In genomic region chr1:27572019-27572678, GRCh38 we compare ENCODE assay signal across 8 cellular contexts. TPM values are rescaled to one million over a fixed set of nuclear protein-coding genes. Genes with fewer than 3 reads are reported as not detected.
A peak's percentile ranks its signal among the peaks of the same experiment; 100 is the strongest.
DNase-seq lines count a peak whose midpoint lies in the region; ATAC-seq and TF ChIP-seq lines count a peak whose summit lies in the region.

No MANE protein-coding gene starts in this region.

- H3K79me2 ChIP-seq in mesendoderm (ENCODE audit: control insufficient read depth, insufficient read depth, low read length) = peaks cover 22% of the 10 kb centered on the region

- TF ChIP-seq POLR2A in suprapubic skin (IDR thresholded peaks at IDR 0.05) = no peak

- H3K9me3 ChIP-seq in HUES64 (ENCODE audit: insufficient read depth, low read depth, low read length) (no peaks in the 10 kb centered on the region), suprapubic skin (no peaks in the 10 kb centered on the region), MG63 (no peaks in the 10 kb centered on the region)

- peaks cover 70% of the 10 kb centered on the region for H3K4me1 Mint-ChIP-seq in stimulated activated naive CD8-positive, alpha-beta T cell treated with anti-CD3 and anti-CD28 coated beads, Interleukin-15, amount 100 ng/mL, for 72 hours

- H3K56ac ChIP-seq in mesendoderm (ENCODE audit: low read length) = peak overlapping the region; percentile 86

- H3K27me3 ChIP-seq in HUES64 (ENCODE audit: insufficient read depth, low read length) (no peaks in the 10 kb centered on the region), mesendoderm (ENCODE audit: insufficient read depth, low read length, poor library complexity) (no peaks in the 10 kb centered on the region), suprapubic skin (no peaks in the 10 kb centered on the region), MG63 (no peaks in the 10 kb centered on the region)

- peak overlapping the region; percentile 92 for H3K4ac ChIP-seq in mesendoderm (ENCODE audit: low read depth, low read length)

- no peaks in the 10 kb centered on the region for H3K9me3 Mint-ChIP-seq in stimulated activated naive CD8-positive, alpha-beta T cell treated with anti-CD3 and anti-CD28 coated beads, Interleukin-15, amount 100 ng/mL, for 72 hours

- H3K4me3 Mint-ChIP-seq in stimulated activated naive CD8-positive, alpha-beta T cell treated with anti-CD3 and anti-CD28 coated beads, Interleukin-15, amount 100 ng/mL, for 72 hours = no peak overlapping the region

- no peak overlapping the region for H4K5ac ChIP-seq in mesendoderm (ENCODE audit: low read length)

- H2BK5ac ChIP-seq in mesendoderm (ENCODE audit: low read length) = peak overlapping the region; percentile 74

- peaks cover 9% of the 10 kb centered on the region for H3K27me3 Mint-ChIP-seq in stimulated activated naive CD8-positive, alpha-beta T cell treated with anti-CD3 and anti-CD28 coated beads, Interleukin-15, amount 100 ng/mL, for 72 hours

- no peak for TF ChIP-seq CTCF in suprapubic skin (IDR thresholded peaks at IDR 0.05)

- H3K4me1 ChIP-seq in HUES64 (ENCODE audit: insufficient read depth, low read length) (peaks cover 76% of the 10 kb centered on the region), mesendoderm (ENCODE audit: control insufficient read depth, low read depth, low read length) (peaks cover 65% of the 10 kb centered on the region), suprapubic skin (peaks cover 98% of the 10 kb centered on the region)

- peak; percentile 77 for DNase-seq in cerebellar cortex (ENCODE audit: low spot score)
- DNase-seq in mesendoderm = peak; percentile 72
- no peak for DNase-seq in suprapubic skin (ENCODE audit: low spot score in 2 of 2)
- no peak for DNase-seq in superior temporal gyrus (ENCODE audit: extremely low spot score)
- no peak for DNase-seq in stimulated activated naive CD8-positive, alpha-beta T cell treated with anti-CD3 and anti-CD28 coated beads, Interleukin-15, amount 100 ng/mL, for 72 hours
- DNase-seq in MG63 = no peak

- H3K36me3 ChIP-seq in HUES64 (ENCODE audit: insufficient read depth, low read length) (no peaks in the 10 kb centered on the region; the same call in 1 of the 2 replicates), mesendoderm (ENCODE audit: control insufficient read depth, insufficient read depth, low read length) (no peaks in the 10 kb centered on the region), suprapubic skin (no peaks in the 10 kb centered on the region), MG63 (peaks cover 8% of the 10 kb centered on the region; the same call in 1 of the 2 replicates)

- H2BK120ac ChIP-seq in mesendoderm (ENCODE audit: low read depth, low read length) = peak overlapping the region; percentile 86

- H3K18ac ChIP-seq in mesendoderm (ENCODE audit: low read length) = peak overlapping the region; percentile 55

- H3K9ac ChIP-seq in HUES64 (ENCODE audit: low read depth, low read length) = peak overlapping the region; percentile 30; the same call in 1 of the 2 replicates
- peak overlapping the region; percentile 29 for H3K9ac ChIP-seq in mesendoderm (ENCODE audit: low read length)

- ATAC-seq in stimulated activated naive CD8-positive, alpha-beta T cell treated with anti-CD3 and anti-CD28 coated beads, Interleukin-15, amount 100 ng/mL, for 72 hours = no peak
- ATAC-seq in GM21367 (IDR thresholded peaks at IDR 0.05; ENCODE audit: unreplicated experiment) = no peak

- peak overlapping the region; percentile 37; the same call in 1 of the 2 replicates for H3K4me3 ChIP-seq in HUES64 (ENCODE audit: low read length)
- H3K4me3 ChIP-seq in mesendoderm (ENCODE audit: low read length) = no peak overlapping the region
- H3K4me3 ChIP-seq in suprapubic skin = no peak overlapping the region
- H3K4me3 ChIP-seq in MG63 = no peak overlapping the region

- 13% methylated on average over 9 of the region's 9 CpGs for WGBS in HUES64
- no CpG with 5 or more reads among the region's 9 CpGs for WGBS in mesendoderm (ENCODE audit: extremely low coverage, insufficient coverage, low lambda C conversion rate)
- 18% methylated on average over 7 of the region's 9 CpGs for WGBS in suprapubic skin

- H3K27ac Mint-ChIP-seq in stimulated activated naive CD8-positive, alpha-beta T cell treated with anti-CD3 and anti-CD28 coated beads, Interleukin-15, amount 100 ng/mL, for 72 hours = no peak overlapping the region

- no peak overlapping the region for H3K4me2 ChIP-seq in mesendoderm (ENCODE audit: low read length)

- H4K8ac ChIP-seq in mesendoderm (ENCODE audit: low read depth, low read length) = no peak overlapping the region

- peaks cover 43% of the 10 kb centered on the region for H3K79me1 ChIP-seq in mesendoderm (ENCODE audit: low read length)

- no peak overlapping the region for H2BK15ac ChIP-seq in mesendoderm (replicated peaks; ENCODE audit: low read depth)

- H3K23ac ChIP-seq in mesendoderm (ENCODE audit: low read length) = no peak overlapping the region

- no peak overlapping the region for H2AK5ac ChIP-seq in mesendoderm (ENCODE audit: low read length)

- TF ChIP-seq EP300 in suprapubic skin (IDR thresholded peaks at IDR 0.05) = no peak

- H3K27ac ChIP-seq in HUES64 (ENCODE audit: low read depth, low read length) = peak overlapping the region; percentile 89
- peak overlapping the region; percentile 88 for H3K27ac ChIP-seq in mesendoderm (ENCODE audit: low read depth, low read length)
- peak overlapping the region; percentile 94 for H3K27ac ChIP-seq in suprapubic skin

RNA-seq across cellular contexts. Expression of gene AHDC1, which starts 31.8 kb away (rescaled TPM):
- polyA plus RNA-seq in HUES64 (2013, experiment 1 of 2) = 23.6 TPM
- polyA plus RNA-seq in HUES64 (2013, experiment 2 of 2) = 29.1 TPM
- polyA plus RNA-seq in mesendoderm (2013, experiment 1 of 2) = 8.1 TPM
- polyA plus RNA-seq in mesendoderm (2013, experiment 2 of 2) = 8.0 TPM
- total RNA-seq in suprapubic skin = 100 to 1,000 TPM in 1 of 4 donors, 10 to 100 TPM in 3; 46.7 to 103 (median 60.1) TPM
- 10.4 and 11.5 TPM in 2 replicates for total RNA-seq in MG63 (2014; rRNA removed; shearing (Covaris generic); ENCODE audit: low replicate concordance)

Comparison
In these comparisons a context has a peak if more than half of its experiments do, and no peak if none do; other contexts are left out.
1. DNase-seq: peak in cerebellar cortex (single experiment) and mesendoderm (single experiment); none in suprapubic skin (0 of 2), superior temporal gyrus (single experiment), stimulated activated naive CD8-positive, alpha-beta T cell treated with anti-CD3 and anti-CD28 coated beads, Interleukin-15, amount 100 ng/mL, for 72 hours (0 of 2) and MG63 (single experiment).
2. Peak in every context shown above with its lines, with median percentiles within 50 percentile points of each other: H3K27ac ChIP-seq.